ENCODE assay signal across 15 cellular contexts in genomic region chr12:79776111-79776510, GRCh38.
DNase-seq lines count a peak whose midpoint lies in the region; ATAC-seq and TF ChIP-seq lines count a peak whose summit lies in the region.
"Had no signal": no experiment of that assay in that cellular context is flagged by ENCODE, and none has a peak within 500 bp of the region (broad histone marks: within the 10 kb centered on the region; RNA-seq: fewer than 3 reads in every experiment).

No MANE protein-coding gene starts in this region.

- DNase-seq in ELR (ENCODE audit: low read depth) = peak; percentile 48
- peak in 3 of 7 donors; percentile 21 to 42 (median 31) for DNase-seq in adrenal gland
- peak; percentile 36 to 63 for DNase-seq in foreskin fibroblast
- DNase-seq in sciatic nerve (ENCODE audit: low spot score) = no peak
- DNase-seq in NCI-H524 treated with DMSO at 0.1 percent for 48 hours (lab: John Stamatoyannopoulos, UW) = no peak
- no peak for DNase-seq in HEK293T (ENCODE audit: extremely low spot score)
- DNase-seq in activated naive CD4-positive, alpha-beta T cell treated with anti-CD3 and anti-CD28 coated beads, Interleukin-2, amount 10 ng/mL, durations not matched to agents 7 days and 5 days = no peak
- DNase-seq in NCI-H1436 (lab: John Stamatoyannopoulos, UW) = no peak
- DNase-seq: activated T-cell treated with anti-CD3 and anti-CD28 coated beads, Interleukin-2, amount 50 U/mL, for 24 hours; body of pancreas; CD4-positive, CD25-positive, alpha-beta regulatory T cell; KBM-7; psoas muscle; SHP77 had no signal

- TF ChIP-seq POLR2A in adrenal gland (IDR thresholded peaks at IDR 0.05) = no peak

- POLR2A ChIA-PET in HEK293T (lab: Yijun Ruan, JAX) = no interaction called here

- no peak overlapping the region for H3K4me3 ChIP-seq in adrenal gland
- H3K4me3 ChIP-seq in foreskin fibroblast (ENCODE audit: low read depth in 1 of 2, low read length in 2 of 2) = no peak overlapping the region
- H3K4me3 ChIP-seq: body of pancreas, psoas muscle had no signal

- no peak for TF ChIP-seq CTCF in adrenal gland (IDR thresholded peaks at IDR 0.05)
- no peak for TF ChIP-seq CTCF in foreskin fibroblast (IDR thresholded peaks at IDR 0.05; ENCODE audit: low read depth, low read length)

- no peaks in the 10 kb centered on the region for H3K4me1 Mint-ChIP-seq in activated naive CD4-positive, alpha-beta T cell treated with anti-CD3 and anti-CD28 coated beads, Interleukin-2, amount 10 ng/mL, durations not matched to agents 7 days and 5 days

- no peaks in the 10 kb centered on the region for H3K9me3 Mint-ChIP-seq in activated naive CD4-positive, alpha-beta T cell treated with anti-CD3 and anti-CD28 coated beads, Interleukin-2, amount 10 ng/mL, durations not matched to agents 7 days and 5 days
- H3K9me3 Mint-ChIP-seq: activated T-cell treated with anti-CD3 and anti-CD28 coated beads, Interleukin-2, amount 50 U/mL, for 24 hours; CD4-positive, CD25-positive, alpha-beta regulatory T cell had no signal

- CTCF ChIA-PET in HEK293T (lab: Yijun Ruan, JAX) = no interaction called here
- CTCF ChIA-PET in activated naive CD4-positive, alpha-beta T cell treated with anti-CD3 and anti-CD28 coated beads, Interleukin-2, amount 10 ng/mL, durations not matched to agents 7 days and 5 days (lab: Charles Lee) = no interaction called here

- H3K36me3 ChIP-seq in adrenal gland (replicated peaks in 1 of 2) = peaks cover 0 to 6% of the 10 kb centered on the region in 2 donors

- intact Hi-C loops in adrenal gland (cut with DNase I) (no loop called here), sciatic nerve (cut with DNase I) (no loop called here)

- peaks cover 0 to 7% (median 0%) of the 10 kb centered on the region in 3 donors for H3K9me3 ChIP-seq in adrenal gland (replicated peaks in 1 of 3)
- H3K9me3 ChIP-seq: body of pancreas, psoas muscle had no signal

- no peak overlapping the region for H3K27ac Mint-ChIP-seq in activated naive CD4-positive, alpha-beta T cell treated with anti-CD3 and anti-CD28 coated beads, Interleukin-2, amount 10 ng/mL, durations not matched to agents 7 days and 5 days
- H3K27ac Mint-ChIP-seq: activated T-cell treated with anti-CD3 and anti-CD28 coated beads, Interleukin-2, amount 50 U/mL, for 24 hours; CD4-positive, CD25-positive, alpha-beta regulatory T cell had no signal

- H3K4me3 Mint-ChIP-seq in activated naive CD4-positive, alpha-beta T cell treated with anti-CD3 and anti-CD28 coated beads, Interleukin-2, amount 10 ng/mL, durations not matched to agents 7 days and 5 days = no peak overlapping the region
- H3K4me3 Mint-ChIP-seq: activated T-cell treated with anti-CD3 and anti-CD28 coated beads, Interleukin-2, amount 50 U/mL, for 24 hours; CD4-positive, CD25-positive, alpha-beta regulatory T cell had no signal

- H3K27me3 Mint-ChIP-seq in activated naive CD4-positive, alpha-beta T cell treated with anti-CD3 and anti-CD28 coated beads, Interleukin-2, amount 10 ng/mL, durations not matched to agents 7 days and 5 days = no peaks in the 10 kb centered on the region
- H3K27me3 Mint-ChIP-seq: activated T-cell treated with anti-CD3 and anti-CD28 coated beads, Interleukin-2, amount 50 U/mL, for 24 hours; CD4-positive, CD25-positive, alpha-beta regulatory T cell had no signal

- H3K36me3 Mint-ChIP-seq in activated naive CD4-positive, alpha-beta T cell treated with anti-CD3 and anti-CD28 coated beads, Interleukin-2, amount 10 ng/mL, durations not matched to agents 7 days and 5 days = peaks cover 24% of the 10 kb centered on the region

- H3K4me1 ChIP-seq in adrenal gland (replicated peaks in 1 of 2) = peaks cover 11 to 22% of the 10 kb centered on the region in 2 donors
- H3K4me1 ChIP-seq: psoas muscle had no signal

- ATAC-seq in sciatic nerve = peak; percentile 65
- ATAC-seq: body of pancreas, psoas muscle had no signal

- 44 to 69% (median 59%) methylated on average over 1 of the region's 1 CpG for WGBS in adrenal gland, 4 donors

- H3K27me3 ChIP-seq in adrenal gland = no peaks in the 10 kb centered on the region
- H3K27me3 ChIP-seq: body of pancreas had no signal

- H3K27ac ChIP-seq in adrenal gland = peak overlapping the region; percentile 29 to 81 (median 55)
- H3K27ac ChIP-seq: body of pancreas, psoas muscle, VCaP had no signal

TF ChIP-seq in HEK293T, 16 proteins besides CTCF, POLR2A, EP300 and RAD21:
- TF ChIP-seq ARNT (IDR thresholded peaks at IDR 0.05) = no peak
- no peak for TF ChIP-seq CTBP1 (IDR thresholded peaks at IDR 0.05; ENCODE audit: borderline replicate concordance)
- TF ChIP-seq LEF1 (IDR thresholded peaks at IDR 0.05; ENCODE audit: borderline replicate concordance) = no peak
- TF ChIP-seq BHLHE40 (IDR thresholded peaks at IDR 0.05; ENCODE audit: borderline replicate concordance) = no peak
- no peak for TF ChIP-seq SP1 (IDR thresholded peaks at IDR 0.05)
- TF ChIP-seq SUZ12 (IDR thresholded peaks at IDR 0.05) = no peak
- no peak for TF ChIP-seq FOXK2 (IDR thresholded peaks at IDR 0.05)
- no peak for TF ChIP-seq ELF4 (IDR thresholded peaks at IDR 0.05)
- no peak for TF ChIP-seq FOXM1 (IDR thresholded peaks at IDR 0.05; ENCODE audit: borderline replicate concordance)
- no peak for TF ChIP-seq TARDBP (IDR thresholded peaks at IDR 0.05)

Comparison
In these comparisons a context has a peak if more than half of its experiments do, and no peak if none do; other contexts are left out.
1. DNase-seq: peak in ELR (single experiment) and foreskin fibroblast (2 of 2); none in sciatic nerve (single experiment), NCI-H524 treated with DMSO at 0.1 percent for 48 hours (single experiment), HEK293T (single experiment), activated naive CD4-positive, alpha-beta T cell treated with anti-CD3 and anti-CD28 coated beads, Interleukin-2, amount 10 ng/mL, durations not matched to agents 7 days and 5 days (single experiment) and NCI-H1436 (single experiment).